6 cellular contexts compared by ENCODE assay signal in genomic region chr11:27310182-27310581, GRCh38.
"Had no signal": no experiment of that assay in that cellular context is flagged by ENCODE, and none has a peak within 500 bp of the region (broad histone marks: within the 10 kb centered on the region; RNA-seq: fewer than 3 reads in every experiment).

No MANE protein-coding gene starts in this region.

- H3K4me2 ChIP-seq: KMS-11 had no signal

- DNase-seq: Karpas-422, KBM-7, KG1 had no signal

- H3K9ac ChIP-seq: KMS-11 had no signal

- H3K27ac ChIP-seq: HL-60, KMS-11 had no signal

- FAIRE-seq: HTR-8/SVneo had no signal
